In genomic region chr12:6461401-6462233, GRCh38 we compare ENCODE assay signal across 9 cellular contexts. TPM values are rescaled to one million over a fixed set of nuclear protein-coding genes. Genes with fewer than 3 reads are reported as not detected.
DNase-seq lines count a peak whose midpoint lies in the region; ATAC-seq and TF ChIP-seq lines count a peak whose summit lies in the region.
"Had no signal": no experiment of that assay in that cellular context is flagged by ENCODE, and none has a peak within 500 bp of the region (broad histone marks: within the 10 kb centered on the region; RNA-seq: fewer than 3 reads in every experiment).

No MANE protein-coding gene starts in this region.

- no peaks in the 10 kb centered on the region for H3K27me3 ChIP-seq in mucosa of rectum (ENCODE audit: control insufficient read depth in 2 of 2, insufficient read depth in 2 of 2, low read length in 2 of 2)
- H3K27me3 ChIP-seq in testis, result no peaks in the 10 kb centered on the region

- H3K27ac Mint-ChIP-seq in activated naive CD8-positive, alpha-beta T cell treated with anti-CD3 and anti-CD28 coated beads, Interleukin-2, amount 50 U/mL, for 24 hours, result peak overlapping the region; percentile 100
- no peak overlapping the region for H3K27ac Mint-ChIP-seq in osteocyte (ENCODE audit: unreplicated experiment)

- H3K4me1 Mint-ChIP-seq in activated naive CD8-positive, alpha-beta T cell treated with anti-CD3 and anti-CD28 coated beads, Interleukin-2, amount 50 U/mL, for 24 hours, result peaks cover 94% of the 10 kb centered on the region
- no peaks in the 10 kb centered on the region for H3K4me1 Mint-ChIP-seq in osteocyte (ENCODE audit: unreplicated experiment)

- no peaks in the 10 kb centered on the region for H3K9me3 Mint-ChIP-seq in activated naive CD8-positive, alpha-beta T cell treated with anti-CD3 and anti-CD28 coated beads, Interleukin-2, amount 50 U/mL, for 24 hours
- H3K9me3 Mint-ChIP-seq in osteocyte (ENCODE audit: unreplicated experiment), result no peaks in the 10 kb centered on the region

- H3K36me3 Mint-ChIP-seq in activated naive CD8-positive, alpha-beta T cell treated with anti-CD3 and anti-CD28 coated beads, Interleukin-2, amount 50 U/mL, for 24 hours (ENCODE audit: low read depth), result peaks cover 90% of the 10 kb centered on the region
- H3K36me3 Mint-ChIP-seq in osteocyte (ENCODE audit: unreplicated experiment), result peaks cover 19% of the 10 kb centered on the region

- TF ChIP-seq POLR2A in testis (IDR thresholded peaks at IDR 0.05), result no peak

- H3K36me3 ChIP-seq in mucosa of rectum (ENCODE audit: control insufficient read depth in 2 of 2, insufficient read depth in 2 of 2, low read length in 2 of 2), result peaks cover 84 to 85% of the 10 kb centered on the region in 2 donors
- no peaks in the 10 kb centered on the region for H3K36me3 ChIP-seq in testis (ENCODE audit: low read depth, missing control alignments)

- H3K4me3 Mint-ChIP-seq in activated naive CD8-positive, alpha-beta T cell treated with anti-CD3 and anti-CD28 coated beads, Interleukin-2, amount 50 U/mL, for 24 hours, result peak overlapping the region; percentile 83
- no peak overlapping the region for H3K4me3 Mint-ChIP-seq in osteocyte (ENCODE audit: unreplicated experiment)

- H3K4me1 ChIP-seq in mucosa of rectum (ENCODE audit: control insufficient read depth in 2 of 2, insufficient read depth in 2 of 2, low read length in 2 of 2) (peaks cover 17 to 32% of the 10 kb centered on the region in 2 donors), testis (no peaks in the 10 kb centered on the region)

- DNase-seq in T-helper 1 cell (peak; percentile 65 to 96 (median 75)), testis (peak; percentile 48), 8988T (no peak), osteocyte (ENCODE audit: extremely low spot score, unreplicated experiment) (no peak)
- DNase-seq in activated naive CD8-positive, alpha-beta T cell treated with anti-CD3 and anti-CD28 coated beads, Interleukin-2, amount 50 U/mL, for 24 hours, result peak; percentile 85

- WGBS in testis, 2 donors, result 77 to 83% methylated on average over 15 of the region's 15 CpGs

- H3K27me3 Mint-ChIP-seq in activated naive CD8-positive, alpha-beta T cell treated with anti-CD3 and anti-CD28 coated beads, Interleukin-2, amount 50 U/mL, for 24 hours, result no peaks in the 10 kb centered on the region
- H3K27me3 Mint-ChIP-seq in osteocyte (ENCODE audit: unreplicated experiment), result no peaks in the 10 kb centered on the region

- peak overlapping the region in 1 of 2 donors; percentile 53 for H3K9ac ChIP-seq in mucosa of rectum (ENCODE audit: low read depth in 1 of 2, low read length in 2 of 2)

- peak overlapping the region; percentile 68 to 82 for H3K27ac ChIP-seq in mucosa of rectum (ENCODE audit: low read depth in 2 of 2, low read length in 2 of 2)
- H3K27ac ChIP-seq in testis, result no peak overlapping the region

- ATAC-seq in GM18511 (IDR thresholded peaks at IDR 0.05; ENCODE audit: unreplicated experiment) (peak; percentile 78), HG03060 (IDR thresholded peaks at IDR 0.05; ENCODE audit: low read depth, unreplicated experiment) (peak; percentile 50)
- ATAC-seq in activated naive CD8-positive, alpha-beta T cell treated with anti-CD3 and anti-CD28 coated beads, Interleukin-2, amount 50 U/mL, for 24 hours, result peak; percentile 87

- peak overlapping the region in 1 of 2 donors; percentile 43 for H3K4me3 ChIP-seq in mucosa of rectum (ENCODE audit: low read length in 2 of 2)
- no peak overlapping the region for H3K4me3 ChIP-seq in testis

- TF ChIP-seq CTCF in testis (IDR thresholded peaks at IDR 0.05) (no peak), osteocyte (IDR thresholded peaks at IDR 0.05) (no peak)

- no peaks in the 10 kb centered on the region for H3K9me3 ChIP-seq in mucosa of rectum (ENCODE audit: control insufficient read depth in 2 of 2, low read length in 2 of 2)
- no peaks in the 10 kb centered on the region for H3K9me3 ChIP-seq in testis

- intact Hi-C loops in testis (cut with DNase I; ENCODE audit: low total_unique reads), result no loop called here

RNA-seq across cellular contexts. Expression of gene VAMP1, which starts 8.9 kb away (rescaled TPM):
- total RNA-seq in testis (10 to 100 TPM; 15.0 to 18.3 TPM), osteocyte (6.9 and 9.1 TPM in 2 replicates)
- polyA plus RNA-seq in testis (ENCODE audit: insufficient read depth, low read depth, low replicate concordance), result 12.7 TPM

RNA-seq across cellular contexts. Expression of gene TAPBPL, which starts 9.8 kb away (rescaled TPM):
- total RNA-seq in testis (10 to 100 TPM; 18.4 to 29.8 TPM), osteocyte (13.1 and 17.0 TPM in 2 replicates)
- 20.1 TPM for polyA plus RNA-seq in testis (ENCODE audit: insufficient read depth, low read depth, low replicate concordance)

RNA-seq across cellular contexts. Expression of gene CD27, which starts 16.9 kb away (rescaled TPM):
- total RNA-seq in testis, result under 1 TPM in 1 of 2 donors, not detected in 1; 0.74 TPM
- polyA plus RNA-seq in testis (ENCODE audit: insufficient read depth, low read depth, low replicate concordance), result 3.7 TPM
- not detected in 2 replicates for total RNA-seq in osteocyte
- total RNA-seq: pulmonary artery endothelial cell had no signal

RNA-seq across cellular contexts. Expression of gene MRPL51, which starts 31.4 kb away (rescaled TPM):
- total RNA-seq in testis, result 100 to 1,000 TPM; 106 to 135 TPM
- 343 TPM for polyA plus RNA-seq in testis (ENCODE audit: insufficient read depth, low read depth, low replicate concordance)
- 172 TPM in 2 replicates for total RNA-seq in osteocyte

RNA-seq across cellular contexts. Expression of gene NCAPD2, which starts 32.3 kb away (rescaled TPM):
- total RNA-seq in testis (10 to 100 TPM; 42.9 to 43.1 TPM), osteocyte (36.4 and 36.9 TPM in 2 replicates)
- polyA plus RNA-seq in testis (ENCODE audit: insufficient read depth, low read depth, low replicate concordance), result 46.6 TPM

Comparison
In these comparisons a context has a peak if more than half of its experiments do, and no peak if none do; other contexts are left out.
1. DNase-seq: peak in T-helper 1 cell (5 of 5), activated naive CD8-positive, alpha-beta T cell treated with anti-CD3 and anti-CD28 coated beads, Interleukin-2, amount 50 U/mL, for 24 hours (single experiment) and testis (single experiment); none in 8988T (single experiment) and osteocyte (single experiment).
2. H3K27ac ChIP-seq: peak in mucosa of rectum (2 of 2); none in testis (0 of 2).
3. Peak in every context shown above with its lines, with median percentiles within 50 percentile points of each other: ATAC-seq.